In genomic region chr1:12157366-12158231, GRCh38 we compare ENCODE assay signal across 9 cellular contexts. TPM values are rescaled to one million over a fixed set of nuclear protein-coding genes. Genes with fewer than 3 reads are reported as not detected.
DNase-seq lines count a peak whose midpoint lies in the region; ATAC-seq and TF ChIP-seq lines count a peak whose summit lies in the region.
"Had no signal": no experiment of that assay in that cellular context is flagged by ENCODE, and none has a peak within 500 bp of the region (broad histone marks: within the 10 kb centered on the region; RNA-seq: fewer than 3 reads in every experiment).

No MANE protein-coding gene starts in this region.

- H3K9me3 ChIP-seq in muscle layer of duodenum (ENCODE audit: control insufficient read depth in 1 of 2, low read length in 2 of 2) = no peaks in the 10 kb centered on the region
- H3K9me3 ChIP-seq in ascending aorta = no peaks in the 10 kb centered on the region
- H3K9me3 ChIP-seq in tibial artery = no peaks in the 10 kb centered on the region

- CTCF ChIA-PET in activated CD4-positive, alpha-beta memory T cell treated with anti-CD3 and anti-CD28 coated beads, Interleukin-2, amount 10 ng/mL, durations not matched to agents 7 days and 5 days (lab: Charles Lee) = interaction anchor here (0.6 to 1.9 kb wide), 5 partner anchors 10 to 57 kb away, joined by 3 to 14 read pairs (median 6); no protein-coding TSS in a partner anchor

- H3K27ac ChIP-seq in muscle layer of duodenum (ENCODE audit: low read length) (peak overlapping the region; percentile 62), ascending aorta (no peak overlapping the region), tibial artery (no peak overlapping the region)

- H3K4me3 ChIP-seq in muscle layer of duodenum (ENCODE audit: low read depth in 1 of 2, low read length in 2 of 2) (no peak overlapping the region), ascending aorta (no peak overlapping the region), tibial artery (no peak overlapping the region)

- H3K4me3 Mint-ChIP-seq in activated CD4-positive, alpha-beta memory T cell treated with anti-CD3 and anti-CD28 coated beads, Interleukin-2, amount 10 ng/mL, durations not matched to agents 7 days and 5 days = peak overlapping the region; percentile 64

- H3K4me1 Mint-ChIP-seq in activated CD4-positive, alpha-beta memory T cell treated with anti-CD3 and anti-CD28 coated beads, Interleukin-2, amount 10 ng/mL, durations not matched to agents 7 days and 5 days = peaks cover 83% of the 10 kb centered on the region

- intact Hi-C loops in ascending aorta (cut with DNase I) = no loop called here
- intact Hi-C loops in tibial artery (cut with DNase I; ENCODE audit: low total_unique reads) = no loop called here

- peak overlapping the region; percentile 99 for H3K27ac Mint-ChIP-seq in activated CD4-positive, alpha-beta memory T cell treated with anti-CD3 and anti-CD28 coated beads, Interleukin-2, amount 10 ng/mL, durations not matched to agents 7 days and 5 days

- H3K27me3 ChIP-seq in muscle layer of duodenum (ENCODE audit: low read depth, low read length) = no peaks in the 10 kb centered on the region
- no peaks in the 10 kb centered on the region for H3K27me3 ChIP-seq in ascending aorta
- H3K27me3 ChIP-seq in tibial artery = no peaks in the 10 kb centered on the region

- no peak for TF ChIP-seq CTCF in ascending aorta (IDR thresholded peaks at IDR 0.05)
- TF ChIP-seq CTCF in tibial artery (IDR thresholded peaks at IDR 0.05) = no peak

- H3K4me1 ChIP-seq in muscle layer of duodenum (ENCODE audit: control insufficient read depth in 1 of 2, insufficient read depth in 2 of 2, low read length in 2 of 2) (peaks cover 17 to 19% of the 10 kb centered on the region in 2 donors), ascending aorta (peaks cover 4 to 17% of the 10 kb centered on the region in 2 donors), tibial artery (peaks cover 0 to 26% (median 17%) of the 10 kb centered on the region in 4 donors)

- H3K36me3 Mint-ChIP-seq in activated CD4-positive, alpha-beta memory T cell treated with anti-CD3 and anti-CD28 coated beads, Interleukin-2, amount 10 ng/mL, durations not matched to agents 7 days and 5 days (ENCODE audit: low read depth) = peaks cover 14% of the 10 kb centered on the region

- DNase-seq in GF-D8 (lab: John Stamatoyannopoulos, UW) (peak; percentile 52), ascending aorta (ENCODE audit: low spot score in 2 of 2) (no peak), tibial artery (no peak), NCI-H2029 (lab: John Stamatoyannopoulos, UW) (no peak)
- peak; percentile 57 for DNase-seq in activated CD4-positive, alpha-beta memory T cell treated with anti-CD3 and anti-CD28 coated beads, Interleukin-2, amount 10 ng/mL, durations not matched to agents 7 days and 5 days
- DNase-seq: NCI-H510A had no signal

- H3K36me3 ChIP-seq in muscle layer of duodenum (ENCODE audit: control insufficient read depth in 1 of 2, insufficient read depth in 2 of 2, low read length in 2 of 2) (no peaks in the 10 kb centered on the region), ascending aorta (no peaks in the 10 kb centered on the region), tibial artery (no peaks in the 10 kb centered on the region)

- H3K9me3 Mint-ChIP-seq in activated CD4-positive, alpha-beta memory T cell treated with anti-CD3 and anti-CD28 coated beads, Interleukin-2, amount 10 ng/mL, durations not matched to agents 7 days and 5 days = peaks cover 2% of the 10 kb centered on the region

- H3K27me3 Mint-ChIP-seq in activated CD4-positive, alpha-beta memory T cell treated with anti-CD3 and anti-CD28 coated beads, Interleukin-2, amount 10 ng/mL, durations not matched to agents 7 days and 5 days = no peaks in the 10 kb centered on the region

- ATAC-seq in HG02610 (IDR thresholded peaks at IDR 0.05; ENCODE audit: unreplicated experiment) (peak; percentile 30), GM21367 (IDR thresholded peaks at IDR 0.05; ENCODE audit: unreplicated experiment) (no peak)

- POLR2A ChIA-PET in activated CD4-positive, alpha-beta memory T cell treated with anti-CD3 and anti-CD28 coated beads, Interleukin-2, amount 10 ng/mL, durations not matched to agents 7 days and 5 days (lab: Charles Lee) = interaction anchor here (1.0 to 32.1 kb wide), 9 partner anchors 10 to 250 kb away, joined by 3 to 918 read pairs (median 6); partner anchors contain the start of gene TNFRSF1B

RNA-seq across cellular contexts. Expression of gene TNFRSF1B, which starts 9.2 kb away (rescaled TPM):
- total RNA-seq in activated CD4-positive, alpha-beta memory T cell treated with anti-CD3 and anti-CD28 coated beads, Interleukin-2, amount 10 ng/mL, durations not matched to agents 7 days and 5 days = 100 to 1,000 TPM; 434 to 447 TPM
- 139 TPM for total RNA-seq in ascending aorta

Comparison
In these comparisons a context has a peak if more than half of its experiments do, and no peak if none do; other contexts are left out.
1. DNase-seq: peak in GF-D8 (single experiment) and activated CD4-positive, alpha-beta memory T cell treated with anti-CD3 and anti-CD28 coated beads, Interleukin-2, amount 10 ng/mL, durations not matched to agents 7 days and 5 days (single experiment); none in ascending aorta (0 of 2), tibial artery (0 of 2) and NCI-H2029 (single experiment).